25 cellular contexts compared by ENCODE assay signal in genomic region chr6:44305200-44305725, GRCh38. TPM values are rescaled to one million over a fixed set of nuclear protein-coding genes. Genes with fewer than 3 reads are reported as not detected.
A peak's percentile ranks its signal among the peaks of the same experiment; 100 is the strongest.
DNase-seq lines count a peak whose midpoint lies in the region; ATAC-seq, FAIRE-seq and TF ChIP-seq lines count a peak whose summit lies in the region.
"Had no signal": no experiment of that assay in that cellular context is flagged by ENCODE, and none has a peak within 500 bp of the region (broad histone marks: within the 10 kb centered on the region; RNA-seq: fewer than 3 reads in every experiment).

No MANE protein-coding gene starts in this region.

- WGBS in H1 (ENCODE audit: extremely low coverage in 1 of 2, insufficient coverage in 1 of 2, insufficient read length in 1 of 2, insufficient replicate concordance in 2 of 2, low coverage in 1 of 2, low lambda C conversion rate in 2 of 2, missing lambda C conversion rate in 1 of 2), 2 experiments: 93% methylated on average over 4 of the region's 5 CpGs; no CpG with 5 or more reads in 1 of the 2 experiments

- no peak overlapping the region for H2BK15ac ChIP-seq in H1 (ENCODE audit: low read length)

- peak overlapping the region; percentile 46 for H3K27ac Mint-ChIP-seq in activated naive CD4-positive, alpha-beta T cell treated with anti-CD3 and anti-CD28 coated beads, Interleukin-2, amount 10 ng/mL, durations not matched to agents 7 days and 5 days
- no peak overlapping the region for H3K27ac Mint-ChIP-seq in activated naive CD4-positive, alpha-beta T cell treated with anti-CD3 and anti-CD28 coated beads for 36 hours
- H3K27ac Mint-ChIP-seq in stimulated activated memory B cell treated with anti-CD40 and anti-IgM and Interleukin-4, amounts not matched to agents 10 μg/mL and 1 μg/mL and 100 μg/mL, for 72 hours: peak overlapping the region; percentile 21
- H3K27ac Mint-ChIP-seq: activated CD4-positive, alpha-beta memory T cell treated with anti-CD3 and anti-CD28 coated beads, Interleukin-2, amount 10 ng/mL, durations not matched to agents 7 days and 5 days had no signal

- H2BK20ac ChIP-seq in H1 (ENCODE audit: low read length): no peak overlapping the region

- no peak for DNase-seq in activated naive CD4-positive, alpha-beta T cell treated with anti-CD3 and anti-CD28 coated beads, Interleukin-2, amount 10 ng/mL, durations not matched to agents 7 days and 5 days
- no peak for DNase-seq in activated naive CD4-positive, alpha-beta T cell treated with anti-CD3 and anti-CD28 coated beads for 36 hours
- DNase-seq in Panc1 (ENCODE audit: low read depth, low spot score) (no peak), H1 (ENCODE audit: low read depth in 1 of 2, low spot score in 2 of 2) (no peak), CD1c-positive myeloid dendritic cell (ENCODE audit: extremely low spot score) (no peak)
- DNase-seq: DMS79, KG1, NCI-H1417 treated with DMSO at 0.1 percent for 48 hours, NCI-H510A, Right ventricle myocardium superior, T1000 had no signal

- peaks cover 29% of the 10 kb centered on the region for H3K36me3 Mint-ChIP-seq in activated naive CD4-positive, alpha-beta T cell treated with anti-CD3 and anti-CD28 coated beads, Interleukin-2, amount 10 ng/mL, durations not matched to agents 7 days and 5 days
- H3K36me3 Mint-ChIP-seq in activated naive CD4-positive, alpha-beta T cell treated with anti-CD3 and anti-CD28 coated beads for 36 hours (ENCODE audit: low read depth): peaks cover 34% of the 10 kb centered on the region
- H3K36me3 Mint-ChIP-seq in stimulated activated memory B cell treated with anti-CD40 and anti-IgM and Interleukin-4, amounts not matched to agents 10 μg/mL and 1 μg/mL and 100 μg/mL, for 72 hours: peaks cover 92% of the 10 kb centered on the region

- ATAC-seq in Panc1 (0 out of 2 replicates have a peak, but pooled peaks have one; percentile 4), GM21515 (IDR thresholded peaks at IDR 0.05; ENCODE audit: unreplicated experiment) (no peak), HG03196 (IDR thresholded peaks at IDR 0.05; ENCODE audit: unreplicated experiment) (no peak)
- ATAC-seq in stimulated activated memory B cell treated with anti-CD40 and anti-IgM and Interleukin-4, amounts not matched to agents 10 μg/mL and 1 μg/mL and 100 μg/mL, for 72 hours: no peak

- no peaks in the 10 kb centered on the region for H3K9me3 Mint-ChIP-seq in activated naive CD4-positive, alpha-beta T cell treated with anti-CD3 and anti-CD28 coated beads, Interleukin-2, amount 10 ng/mL, durations not matched to agents 7 days and 5 days
- no peaks in the 10 kb centered on the region for H3K9me3 Mint-ChIP-seq in activated naive CD4-positive, alpha-beta T cell treated with anti-CD3 and anti-CD28 coated beads for 36 hours
- H3K9me3 Mint-ChIP-seq in stimulated activated memory B cell treated with anti-CD40 and anti-IgM and Interleukin-4, amounts not matched to agents 10 μg/mL and 1 μg/mL and 100 μg/mL, for 72 hours: no peaks in the 10 kb centered on the region
- H3K9me3 Mint-ChIP-seq: activated CD4-positive, alpha-beta memory T cell treated with anti-CD3 and anti-CD28 coated beads, Interleukin-2, amount 10 ng/mL, durations not matched to agents 7 days and 5 days; central memory CD8-positive, alpha-beta T cell had no signal

- no peaks in the 10 kb centered on the region for H3K27me3 Mint-ChIP-seq in activated naive CD4-positive, alpha-beta T cell treated with anti-CD3 and anti-CD28 coated beads, Interleukin-2, amount 10 ng/mL, durations not matched to agents 7 days and 5 days
- no peaks in the 10 kb centered on the region for H3K27me3 Mint-ChIP-seq in activated naive CD4-positive, alpha-beta T cell treated with anti-CD3 and anti-CD28 coated beads for 36 hours (ENCODE audit: low read depth)
- H3K27me3 Mint-ChIP-seq in stimulated activated memory B cell treated with anti-CD40 and anti-IgM and Interleukin-4, amounts not matched to agents 10 μg/mL and 1 μg/mL and 100 μg/mL, for 72 hours: no peaks in the 10 kb centered on the region
- H3K27me3 Mint-ChIP-seq: activated CD4-positive, alpha-beta memory T cell treated with anti-CD3 and anti-CD28 coated beads, Interleukin-2, amount 10 ng/mL, durations not matched to agents 7 days and 5 days; central memory CD8-positive, alpha-beta T cell had no signal

- no peak overlapping the region for H2AFZ ChIP-seq in H1 (ENCODE audit: low read length)

- H3K4me1 Mint-ChIP-seq in activated naive CD4-positive, alpha-beta T cell treated with anti-CD3 and anti-CD28 coated beads, Interleukin-2, amount 10 ng/mL, durations not matched to agents 7 days and 5 days: no peaks in the 10 kb centered on the region
- no peaks in the 10 kb centered on the region for H3K4me1 Mint-ChIP-seq in activated naive CD4-positive, alpha-beta T cell treated with anti-CD3 and anti-CD28 coated beads for 36 hours (ENCODE audit: low read depth)
- H3K4me1 Mint-ChIP-seq in stimulated activated memory B cell treated with anti-CD40 and anti-IgM and Interleukin-4, amounts not matched to agents 10 μg/mL and 1 μg/mL and 100 μg/mL, for 72 hours: no peaks in the 10 kb centered on the region
- H3K4me1 Mint-ChIP-seq: activated CD4-positive, alpha-beta memory T cell treated with anti-CD3 and anti-CD28 coated beads, Interleukin-2, amount 10 ng/mL, durations not matched to agents 7 days and 5 days had no signal

- no peak overlapping the region for H4K5ac ChIP-seq in H1 (ENCODE audit: insufficient read length, low read depth, low read length)

- H3K9me3 ChIP-seq in Panc1 (ENCODE audit: control insufficient read depth, insufficient read depth, low read depth, low read length) (no peaks in the 10 kb centered on the region), H1 (ENCODE audit: insufficient read depth in 2 of 2, low read depth in 1 of 2, low read length in 1 of 2) (no peaks in the 10 kb centered on the region)
- H3K9me3 ChIP-seq: Caco-2, testis had no signal

- no peak overlapping the region for H3K9ac ChIP-seq in H1 (replicated peaks in 1 of 4; ENCODE audit: extremely low read depth in 1 of 4, low read depth in 3 of 4, low read length in 3 of 4)

- H2BK12ac ChIP-seq in H1 (ENCODE audit: low read depth, low read length): peak overlapping the region; percentile 50; the same call in 1 of the 2 replicates

- H3K4me3 Mint-ChIP-seq in activated naive CD4-positive, alpha-beta T cell treated with anti-CD3 and anti-CD28 coated beads, Interleukin-2, amount 10 ng/mL, durations not matched to agents 7 days and 5 days: no peak overlapping the region
- H3K4me3 Mint-ChIP-seq in activated naive CD4-positive, alpha-beta T cell treated with anti-CD3 and anti-CD28 coated beads for 36 hours: no peak overlapping the region
- no peak overlapping the region for H3K4me3 Mint-ChIP-seq in stimulated activated memory B cell treated with anti-CD40 and anti-IgM and Interleukin-4, amounts not matched to agents 10 μg/mL and 1 μg/mL and 100 μg/mL, for 72 hours
- H3K4me3 Mint-ChIP-seq: activated CD4-positive, alpha-beta memory T cell treated with anti-CD3 and anti-CD28 coated beads, Interleukin-2, amount 10 ng/mL, durations not matched to agents 7 days and 5 days; central memory CD8-positive, alpha-beta T cell had no signal

- H3K14ac ChIP-seq in H1 (ENCODE audit: insufficient read length): no peak overlapping the region

- in situ Hi-C loops in Panc1 (cut with HindIII; ENCODE audit: low pct_unique_long_range_greater_than_20kb, low sequenced_read_pairs): no loop called here

- H3K18ac ChIP-seq in H1 (ENCODE audit: extremely low read depth, low read length): no peak overlapping the region

- no peak for TF ChIP-seq RAD21 in H1 (IDR thresholded peaks at IDR 0.05 in 1 of 2, conservative IDR thresholded peaks at IDR 0.05 in 1 of 2; ENCODE audit: low read depth in 2 of 2, low read length in 2 of 2)

- H3K27me3 ChIP-seq in Panc1 (ENCODE audit: control insufficient read depth, insufficient read depth, low read length) (no peaks in the 10 kb centered on the region), H1 (replicated peaks in 1 of 4; ENCODE audit: control insufficient read depth in 3 of 4, extremely low read depth in 1 of 4, insufficient read depth in 3 of 4, low read length in 3 of 4) (no peaks in the 10 kb centered on the region)
- H3K27me3 ChIP-seq: testis had no signal

- intact Hi-C loops in activated naive CD4-positive, alpha-beta T cell treated with anti-CD3 and anti-CD28 coated beads for 36 hours (cut with micrococcal nuclease): no loop called here
- intact Hi-C loops in Panc1 (cut with micrococcal nuclease; ENCODE audit: unreplicated experiment): loop anchor here (2.0 kb wide), 1 partner anchor 36 kb away; no protein-coding TSS in a partner anchor

- no peaks in the 10 kb centered on the region for H3K23me2 ChIP-seq in H1 (ENCODE audit: low read depth, low read length)

- no TSS peak for BruUV-seq in Panc1 (replicated peaks; lab: Mats Ljungman, UMichigan)

- CTCF ChIA-PET in activated naive CD4-positive, alpha-beta T cell treated with anti-CD3 and anti-CD28 coated beads, Interleukin-2, amount 10 ng/mL, durations not matched to agents 7 days and 5 days (lab: Charles Lee): interaction anchor here (1.0 to 7.7 kb wide), 20 partner anchors 8 to 133 kb away, joined by 3 to 83 read pairs (median 5); partner anchors contain the start of genes AARS2 and TMEM151B
- CTCF ChIA-PET in activated naive CD4-positive, alpha-beta T cell treated with anti-CD3 and anti-CD28 coated beads for 36 hours (lab: Charles Lee): interaction anchor here (0.7 to 7.5 kb wide), 16 partner anchors 9 to 144 kb away, joined by 3 to 108 read pairs (median 4); partner anchors contain the start of genes AARS2, SPATS1 and TMEM151B
- CTCF ChIA-PET in Panc1 (lab: Charles Lee) (interaction anchor here (0.6 to 1.4 kb wide), 5 partner anchors 9 to 125 kb away, joined by 3 to 18 read pairs (median 4); partner anchors contain the start of gene TMEM151B), H1 (lab: Charles Lee; ENCODE audit: partially characterized antibody) (interaction anchor here (0.5 to 13.9 kb wide), 26 partner anchors 3 to 226 kb away, joined by 3 to 330 read pairs (median 6); partner anchors contain the start of genes AARS2, HSP90AB1, NFKBIE and SLC35B2)

- H2BK120ac ChIP-seq in H1 (replicated peaks; ENCODE audit: low read depth, low read length): no peak overlapping the region

- no peak overlapping the region for H4K8ac ChIP-seq in H1 (ENCODE audit: extremely low read depth, insufficient read depth, low read length)

- FAIRE-seq in H1 (lab: Jason Lieb, UNC): no peak
- FAIRE-seq: urothelium cell line had no signal

- no peak overlapping the region for H3K4me2 ChIP-seq in H1 (ENCODE audit: insufficient read depth in 1 of 2, low read depth in 2 of 2, low read length in 2 of 2)

- peaks cover 2 to 4% of the 10 kb centered on the region in 2 experiments for H4K20me1 ChIP-seq in H1 (replicated peaks in 1 of 2; ENCODE audit: control insufficient read depth in 1 of 2, insufficient read depth in 2 of 2, low read length in 2 of 2)

- no peak for TF ChIP-seq CTCF in Panc1 (IDR thresholded peaks at IDR 0.05)
- no peak for TF ChIP-seq CTCF in H1 (IDR thresholded peaks at IDR 0.05; ENCODE audit: control extremely low read depth in 1 of 3, insufficient read depth in 1 of 3, low read depth in 1 of 3, low read length in 3 of 3)

- H3K23ac ChIP-seq in H1 (ENCODE audit: insufficient read length): no peak overlapping the region

- no peak for TF ChIP-seq EP300 in H1 (IDR thresholded peaks at IDR 0.05; ENCODE audit: borderline replicate concordance in 1 of 2, low read depth in 2 of 2, low read length in 2 of 2)

- no peaks in the 10 kb centered on the region for H3K79me1 ChIP-seq in H1 (ENCODE audit: low read depth, low read length)

- POLR2A ChIA-PET in Panc1 (lab: Charles Lee) (interaction anchor here (0.7 kb wide), 2 partner anchors 133 to 171 kb away, joined by 3 to 4 read pairs; no protein-coding TSS in a partner anchor), H1 (lab: Charles Lee; ENCODE audit: partially characterized antibody) (interaction anchor here (0.6 to 6.9 kb wide), 15 partner anchors 7 to 58 kb away, joined by 3 to 81 read pairs (median 6); partner anchors contain the start of genes AARS2, HSP90AB1 and SLC35B2)

- no peak overlapping the region for H3K56ac ChIP-seq in H1 (replicated peaks; ENCODE audit: insufficient read length, low read depth, low read length)

- H2AK5ac ChIP-seq in H1 (ENCODE audit: low read depth, low read length): no peak overlapping the region; the same call in 1 of the 2 replicates

- no peak overlapping the region for H4K91ac ChIP-seq in H1 (replicated peaks; ENCODE audit: insufficient read length, low read length)

- H3K27ac ChIP-seq in Panc1 (ENCODE audit: low read length) (no peak overlapping the region), H1 (ENCODE audit: low read depth, low read length) (peak overlapping the region; percentile 37; the same call in 1 of the 2 replicates)
- H3K27ac ChIP-seq: epithelial cell of prostate, testis had no signal

- no peaks in the 10 kb centered on the region for H3K4me1 ChIP-seq in Panc1 (ENCODE audit: control insufficient read depth, insufficient read depth, low read length)
- H3K4me1 ChIP-seq in H1 (replicated peaks in 1 of 4; ENCODE audit: control insufficient read depth in 3 of 4, insufficient read depth in 4 of 4, low read length in 3 of 4): peaks cover 0 to 4% (median 0%) of the 10 kb centered on the region in 4 experiments; a peak in 1 of 7 replicates
- H3K4me1 ChIP-seq: Caco-2, testis had no signal

- H3K4ac ChIP-seq in H1 (replicated peaks; ENCODE audit: insufficient read length, low read depth, low read length): no peak overlapping the region

- H3K4me3 ChIP-seq in Panc1 (ENCODE audit: low read depth in 2 of 2, low read length in 2 of 2) (no peak overlapping the region), H1 (ENCODE audit: extremely low read depth in 1 of 4, insufficient read depth in 2 of 4, low read depth in 3 of 4, low read length in 4 of 4) (no peak overlapping the region)
- H3K4me3 ChIP-seq: testis had no signal

- peaks cover 2% of the 10 kb centered on the region; the same call in 1 of the 2 replicates for H3K36me3 ChIP-seq in Panc1 (ENCODE audit: control insufficient read depth, insufficient read depth, low read length)
- peaks cover 29 to 77% (median 64%) of the 10 kb centered on the region in 4 experiments for H3K36me3 ChIP-seq in H1 (ENCODE audit: control insufficient read depth in 2 of 4, insufficient read depth in 4 of 4, low read length in 3 of 4)

- no peaks in the 10 kb centered on the region for H3K79me2 ChIP-seq in H1 (ENCODE audit: control insufficient read depth in 1 of 2, insufficient read depth in 2 of 2, low read length in 2 of 2)

- 0 out of 3 replicates have a peak, but pooled peaks of 1 of the 2 experiments have one; percentile 10 for TF ChIP-seq POLR2A in H1 (IDR thresholded peaks at IDR 0.05; ENCODE audit: control extremely low read depth in 1 of 2, low read depth in 2 of 2, low read length in 2 of 2)

- 0 out of 2 replicates have a peak overlapping the region, but pooled peaks have one; percentile 10 for H2BK5ac ChIP-seq in H1 (ENCODE audit: low read depth, low read length)

RNA-seq across cellular contexts. Expression of gene AARS2, which starts 7.9 kb away (rescaled TPM):
- 10 to 100 TPM; 11.6 to 12.9 TPM for total RNA-seq in activated naive CD4-positive, alpha-beta T cell treated with anti-CD3 and anti-CD28 coated beads for 36 hours
- 13.1 TPM for total RNA-seq in Panc1 (2021; ENCODE audit: unreplicated experiment)
- polyA plus RNA-seq in Panc1 (2012; ENCODE audit: insufficient read length): 11.7 TPM
- total RNA-seq in H1 (2021; fragmentation: NEBNext Ultra II Directional; extraction: Animal tissue kit (Norgen Biotek cat#: 25700)): 19.9 and 20.4 TPM in 2 replicates
- 8.6 and 12.8 TPM in 2 replicates for polyA plus RNA-seq in H1 (2011; rRNA removed)
- 15.4 TPM for polyA plus RNA-seq in H1 (2011; cell fraction: cytosol; rRNA removed)
- 34.1 TPM for polyA plus RNA-seq in H1 (2011; cell fraction: nucleus; rRNA removed)
- 8.9 to 18.6 TPM (median 15.1 TPM) in 4 replicates for polyA plus RNA-seq in H1 (2012, experiment 1 of 2)
- 6.4 TPM for polyA plus RNA-seq in H1 (2012, experiment 2 of 2)
- 9.5 TPM for polyA plus RNA-seq in H1 (2013, experiment 1 of 2)
- polyA plus RNA-seq in H1 (2013, experiment 2 of 2): 7.9 TPM
- 17.7 and 19.9 TPM in 2 replicates for polyA minus RNA-seq in H1 (2011; rRNA and poly(A)+ RNA removed)
- polyA minus RNA-seq in H1 (2011; cell fraction: cytosol; rRNA and poly(A)+ RNA removed): 14.2 TPM
- polyA minus RNA-seq in H1 (2011; cell fraction: nucleus; rRNA and poly(A)+ RNA removed): 37.3 TPM

RNA-seq across cellular contexts. Expression of gene TMEM151B, which starts 35.0 kb away (rescaled TPM):
- total RNA-seq in activated naive CD4-positive, alpha-beta T cell treated with anti-CD3 and anti-CD28 coated beads for 36 hours: not detected
- total RNA-seq in Panc1 (2021; ENCODE audit: unreplicated experiment): 0.18 TPM
- polyA plus RNA-seq in Panc1 (2012; ENCODE audit: insufficient read length): 1.1 TPM
- total RNA-seq in H1 (2021; fragmentation: NEBNext Ultra II Directional; extraction: Animal tissue kit (Norgen Biotek cat#: 25700)): 15.5 and 15.7 TPM in 2 replicates
- polyA plus RNA-seq in H1 (2011; rRNA removed): 8.0 and 11.6 TPM in 2 replicates
- 9.9 TPM for polyA plus RNA-seq in H1 (2011; cell fraction: cytosol; rRNA removed)
- polyA plus RNA-seq in H1 (2011; cell fraction: nucleus; rRNA removed): 22.6 TPM
- polyA plus RNA-seq in H1 (2012, experiment 1 of 2): 10.2 to 14.9 TPM (median 13.2 TPM) in 4 replicates
- polyA plus RNA-seq in H1 (2012, experiment 2 of 2): 12.1 TPM
- 7.8 TPM for polyA plus RNA-seq in H1 (2013, experiment 1 of 2)
- 7.7 TPM for polyA plus RNA-seq in H1 (2013, experiment 2 of 2)
- 8.8 and 10.7 TPM in 2 replicates for polyA minus RNA-seq in H1 (2011; rRNA and poly(A)+ RNA removed)
- 6.5 TPM for polyA minus RNA-seq in H1 (2011; cell fraction: cytosol; rRNA and poly(A)+ RNA removed)
- 6.2 TPM for polyA minus RNA-seq in H1 (2011; cell fraction: nucleus; rRNA and poly(A)+ RNA removed)
- total RNA-seq: activated CD4-positive, alpha-beta memory T cell treated with anti-CD3 and anti-CD28 coated beads, Interleukin-2, amount 10 ng/mL, durations not matched to agents 7 days and 5 days; Caco-2; lung microvascular endothelial cell; PC-3; Right ventricle myocardium superior; skeletal muscle tissue had no signal
- polyA plus RNA-seq: BJ had no signal

RNA-seq across cellular contexts. Expression of gene SPATS1, which starts 37.2 kb away (rescaled TPM):
- total RNA-seq in activated naive CD4-positive, alpha-beta T cell treated with anti-CD3 and anti-CD28 coated beads for 36 hours: not detected
- not detected for total RNA-seq in Panc1 (2021; ENCODE audit: unreplicated experiment)
- not detected for polyA plus RNA-seq in Panc1 (2012; ENCODE audit: insufficient read length)
- total RNA-seq in H1 (2021; fragmentation: NEBNext Ultra II Directional; extraction: Animal tissue kit (Norgen Biotek cat#: 25700)): not detected in 2 replicates
- not detected in 2 replicates for polyA plus RNA-seq in H1 (2011; rRNA removed)
- not detected for polyA plus RNA-seq in H1 (2011; cell fraction: cytosol; rRNA removed)
- not detected for polyA plus RNA-seq in H1 (2011; cell fraction: nucleus; rRNA removed)
- not detected in 4 replicates for polyA plus RNA-seq in H1 (2012, experiment 1 of 2)
- polyA plus RNA-seq in H1 (2012, experiment 2 of 2): not detected
- polyA plus RNA-seq in H1 (2013, experiment 1 of 2): not detected
- polyA plus RNA-seq in H1 (2013, experiment 2 of 2): not detected
- polyA minus RNA-seq in H1 (2011; rRNA and poly(A)+ RNA removed): not detected in 2 replicates
- polyA minus RNA-seq in H1 (2011; cell fraction: cytosol; rRNA and poly(A)+ RNA removed): not detected
- polyA minus RNA-seq in H1 (2011; cell fraction: nucleus; rRNA and poly(A)+ RNA removed): not detected
- total RNA-seq: activated CD4-positive, alpha-beta memory T cell treated with anti-CD3 and anti-CD28 coated beads, Interleukin-2, amount 10 ng/mL, durations not matched to agents 7 days and 5 days; Caco-2; lung microvascular endothelial cell; PC-3; pulmonary artery endothelial cell; Right ventricle myocardium superior; skeletal muscle tissue had no signal
- polyA plus RNA-seq: BJ had no signal

RNA-seq across cellular contexts. Expression of gene NFKBIE, which starts 39.9 kb away (rescaled TPM):
- total RNA-seq in activated naive CD4-positive, alpha-beta T cell treated with anti-CD3 and anti-CD28 coated beads for 36 hours: 1 to 10 TPM; 9.1 to 9.6 TPM
- 24.9 TPM for total RNA-seq in Panc1 (2021; ENCODE audit: unreplicated experiment)
- polyA plus RNA-seq in Panc1 (2012; ENCODE audit: insufficient read length): 35.8 TPM
- total RNA-seq in H1 (2021; fragmentation: NEBNext Ultra II Directional; extraction: Animal tissue kit (Norgen Biotek cat#: 25700)): 10.8 and 13.5 TPM in 2 replicates
- polyA plus RNA-seq in H1 (2011; rRNA removed): 19.2 and 22.9 TPM in 2 replicates
- 18.8 TPM for polyA plus RNA-seq in H1 (2011; cell fraction: cytosol; rRNA removed)
- 14.3 TPM for polyA plus RNA-seq in H1 (2011; cell fraction: nucleus; rRNA removed)
- 12.7 to 17.1 TPM (median 13.6 TPM) in 4 replicates for polyA plus RNA-seq in H1 (2012, experiment 1 of 2)
- 17.0 TPM for polyA plus RNA-seq in H1 (2012, experiment 2 of 2)
- 6.2 TPM for polyA plus RNA-seq in H1 (2013, experiment 1 of 2)
- 7.5 TPM for polyA plus RNA-seq in H1 (2013, experiment 2 of 2)
- polyA minus RNA-seq in H1 (2011; rRNA and poly(A)+ RNA removed): 7.0 and 9.3 TPM in 2 replicates
- polyA minus RNA-seq in H1 (2011; cell fraction: cytosol; rRNA and poly(A)+ RNA removed): 7.8 TPM
- 12.2 TPM for polyA minus RNA-seq in H1 (2011; cell fraction: nucleus; rRNA and poly(A)+ RNA removed)

RNA-seq across cellular contexts. Expression of gene SLC35B2, which starts 47.9 kb away (rescaled TPM):
- 1 to 10 TPM; 7.2 to 7.3 TPM for total RNA-seq in activated naive CD4-positive, alpha-beta T cell treated with anti-CD3 and anti-CD28 coated beads for 36 hours
- total RNA-seq in Panc1 (2021; ENCODE audit: unreplicated experiment): 105 TPM
- 114 TPM for polyA plus RNA-seq in Panc1 (2012; ENCODE audit: insufficient read length)
- 29.5 and 32.3 TPM in 2 replicates for total RNA-seq in H1 (2021; fragmentation: NEBNext Ultra II Directional; extraction: Animal tissue kit (Norgen Biotek cat#: 25700))
- 65.0 and 73.7 TPM in 2 replicates for polyA plus RNA-seq in H1 (2011; rRNA removed)
- polyA plus RNA-seq in H1 (2011; cell fraction: cytosol; rRNA removed): 49.6 TPM
- 90.4 TPM for polyA plus RNA-seq in H1 (2011; cell fraction: nucleus; rRNA removed)
- polyA plus RNA-seq in H1 (2012, experiment 1 of 2): 26.2 to 41.2 TPM (median 36.7 TPM) in 4 replicates
- 48.9 TPM for polyA plus RNA-seq in H1 (2012, experiment 2 of 2)
- 43.7 TPM for polyA plus RNA-seq in H1 (2013, experiment 1 of 2)
- 43.6 TPM for polyA plus RNA-seq in H1 (2013, experiment 2 of 2)
- 48.1 and 49.1 TPM in 2 replicates for polyA minus RNA-seq in H1 (2011; rRNA and poly(A)+ RNA removed)
- 21.4 TPM for polyA minus RNA-seq in H1 (2011; cell fraction: cytosol; rRNA and poly(A)+ RNA removed)
- 25.3 TPM for polyA minus RNA-seq in H1 (2011; cell fraction: nucleus; rRNA and poly(A)+ RNA removed)

Comparison
In these comparisons a context has a peak if more than half of its experiments do, and no peak if none do; other contexts are left out.
1. RNA of gene TMEM151B, which starts 35.0 kb away (total RNA-seq): 15.5 to 15.7 TPM in H1; 0.18 TPM in Panc1 (single experiment) and not detected in activated naive CD4-positive, alpha-beta T cell treated with anti-CD3 and anti-CD28 coated beads for 36 hours; every median in the first group is over 10 times any median in the second.